In genomic region chr11:1752907-1753425, GRCh38 we compare ENCODE assay signal across 22 cellular contexts. TPM values are rescaled to one million over a fixed set of nuclear protein-coding genes. Genes with fewer than 3 reads are reported as not detected.
DNase-seq lines count a peak whose midpoint lies in the region; TF ChIP-seq lines count a peak whose summit lies in the region.
"Had no signal": no experiment of that assay in that cellular context is flagged by ENCODE, and none has a peak within 500 bp of the region (broad histone marks: within the 10 kb centered on the region; RNA-seq: fewer than 3 reads in every experiment).

No MANE protein-coding gene starts in this region.

- H4K20me1 ChIP-seq in BLaER1 = peaks cover 52% of the 10 kb centered on the region

- DNase-seq in H7 = peak; percentile 41
- DNase-seq in ascending aorta (ENCODE audit: low spot score in 2 of 2) = peak in 1 of 2 donors; percentile 62
- DNase-seq in effector CD4-positive, alpha-beta T cell = no peak
- DNase-seq in islet precursor cell = no peak
- no peak for DNase-seq in NCI-H2171 treated with DMSO at 0.1 percent for 48 hours (lab: John Stamatoyannopoulos, UW)
- no peak for DNase-seq in activated CD8-positive, alpha-beta memory T cell treated with anti-CD3 and anti-CD28 coated beads, Interleukin-2, amount 50 U/mL, for 4 hours
- DNase-seq: activated CD4-positive, alpha-beta T cell treated with anti-CD3 and anti-CD28 coated beads, Interleukin-2, amount 50 U/mL, for 1 hour; activated T-cell treated with anti-CD3 and anti-CD28 coated beads, Interleukin-2, amount 50 U/mL, for 1 hour; brain microvascular endothelial cell; foreskin keratinocyte; HCEC 1CT; KG1; left colon; NCI-H1092 treated with DMSO at 0.1 percent for 48 hours; NCI-H2107; NCI-H524 treated with DMSO at 0.1 percent for 48 hours; stimulated activated CD4-positive, alpha-beta T cell treated with anti-CD3 and anti-CD28 coated beads, Interleukin-4, amount 100 ng/mL, for 1 hour had no signal

- TF ChIP-seq CTCF in ascending aorta (IDR thresholded peaks at IDR 0.05) = no peak
- TF ChIP-seq CTCF in neutrophil (IDR thresholded peaks at IDR 0.05) = no peak

- H3K36me3 ChIP-seq in BLaER1 (peaks cover 27% of the 10 kb centered on the region), H7 (replicated peaks; ENCODE audit: control insufficient read depth, insufficient read depth, low read length) (peaks cover 2% of the 10 kb centered on the region), ascending aorta (peaks cover 52 to 55% of the 10 kb centered on the region in 2 donors), neutrophil (peaks cover 72% of the 10 kb centered on the region)

- H3K9ac ChIP-seq in BLaER1 = peak overlapping the region; percentile 59
- H3K9ac ChIP-seq: parathyroid adenoma had no signal

- peaks cover 97% of the 10 kb centered on the region for H3K4me1 ChIP-seq in BLaER1
- H3K4me1 ChIP-seq in ascending aorta = peaks cover 10 to 27% of the 10 kb centered on the region in 2 donors
- peaks cover 51 to 100% of the 10 kb centered on the region in 2 experiments for H3K4me1 ChIP-seq in neutrophil (ENCODE audit: control insufficient read depth in 1 of 2, insufficient read depth in 1 of 2, low read depth in 1 of 2, low read length in 1 of 2)
- H3K4me1 ChIP-seq: foreskin keratinocyte, parathyroid adenoma had no signal

- no peaks in the 10 kb centered on the region for H3K9me3 ChIP-seq in BLaER1
- H3K9me3 ChIP-seq in ascending aorta = no peaks in the 10 kb centered on the region
- H3K9me3 ChIP-seq in neutrophil = no peaks in the 10 kb centered on the region
- H3K9me3 ChIP-seq: SJSA1 had no signal

- H3K27ac ChIP-seq in BLaER1 (peak overlapping the region; percentile 86), ascending aorta (peak overlapping the region; percentile 96 to 97), neutrophil (peak overlapping the region; percentile 98)
- H3K27ac ChIP-seq: brain microvascular endothelial cell, foreskin keratinocyte, parathyroid adenoma, SJSA1 had no signal

- peak overlapping the region; percentile 33; the same call in 1 of the 2 replicates for H3K4me3 ChIP-seq in BLaER1
- no peak overlapping the region for H3K4me3 ChIP-seq in H7 (ENCODE audit: insufficient read depth, low read depth, low read length)
- no peak overlapping the region for H3K4me3 ChIP-seq in ascending aorta
- no peak overlapping the region for H3K4me3 ChIP-seq in neutrophil (ENCODE audit: low read depth in 1 of 2, low read length in 1 of 2)
- H3K4me3 ChIP-seq: SJSA1 had no signal

- intact Hi-C loops in ascending aorta (cut with DNase I) = loop anchor here (5.0 kb wide), 2 partner anchors 124 to 206 kb away; no protein-coding TSS in a partner anchor

- peak overlapping the region; percentile 89 for H3K4me2 ChIP-seq in BLaER1

- H3K27me3 ChIP-seq in BLaER1 = peaks cover 20% of the 10 kb centered on the region
- H3K27me3 ChIP-seq in H7 (ENCODE audit: control insufficient read depth, insufficient read depth, low read length) = peaks cover 24% of the 10 kb centered on the region
- no peaks in the 10 kb centered on the region for H3K27me3 ChIP-seq in ascending aorta
- H3K27me3 ChIP-seq in neutrophil = peaks cover 21% of the 10 kb centered on the region
- H3K27me3 ChIP-seq: brain microvascular endothelial cell had no signal

RNA-seq across cellular contexts. Expression of gene IFITM10, which starts 2.6 kb away (rescaled TPM):
- total RNA-seq in H7 (2014; rRNA removed; shearing (Covaris generic)) = 0.42 and 0.74 TPM in 2 replicates
- 2.9 TPM for total RNA-seq in ascending aorta

RNA-seq across cellular contexts. Expression of gene CTSD, which starts 10.8 kb away (rescaled TPM):
- total RNA-seq in H7 (2014; rRNA removed; shearing (Covaris generic)) = 177 and 235 TPM in 2 replicates
- 777 TPM for total RNA-seq in ascending aorta

RNA-seq across cellular contexts. Expression of gene KRTAP5-6, which starts 56.0 kb away (rescaled TPM):
- total RNA-seq in H7 (2014; rRNA removed; shearing (Covaris generic)) = not detected in 2 replicates
- total RNA-seq in ascending aorta = not detected
- total RNA-seq: foreskin keratinocyte, left colon, mucosa of gallbladder, SJSA1 had no signal
